Comparison of ENCODE assay signal across 11 cellular contexts in the genomic region with DNA sequence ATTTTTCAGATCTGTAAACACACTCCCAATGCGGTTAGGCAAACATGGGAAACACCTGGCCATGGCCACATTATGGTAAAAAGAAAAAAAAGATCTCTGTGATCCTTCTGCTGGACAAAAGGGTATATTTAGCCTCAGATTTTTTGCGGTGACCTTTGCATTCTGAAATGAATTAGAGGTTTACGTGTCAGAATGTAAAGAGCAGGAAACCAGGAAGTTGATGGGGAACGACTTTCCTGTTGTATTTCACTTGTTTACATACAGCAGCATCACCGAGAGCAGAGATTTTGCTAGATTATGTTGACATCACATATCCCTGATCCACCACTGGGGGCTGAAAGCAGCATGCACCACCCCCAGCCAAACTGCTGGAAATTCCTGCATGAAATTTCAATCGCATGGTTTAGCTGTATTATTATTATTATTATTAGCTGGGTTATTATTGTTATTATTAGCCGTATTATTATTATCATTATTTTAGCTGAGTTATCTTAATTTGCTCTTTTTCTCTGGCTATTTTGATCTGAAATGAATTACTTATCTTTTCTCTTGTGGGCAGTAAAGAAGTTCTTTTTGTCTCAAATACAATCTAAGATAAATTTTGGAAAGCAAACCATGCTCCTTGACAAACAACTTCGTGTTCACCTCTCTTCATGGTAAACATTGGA.
DNase-seq lines count a peak whose midpoint lies in the region; ATAC-seq and TF ChIP-seq lines count a peak whose summit lies in the region.
"Had no signal": no experiment of that assay in that cellular context is flagged by ENCODE, and none has a peak within 500 bp of the region (broad histone marks: within the 10 kb centered on the region; RNA-seq: fewer than 3 reads in every experiment).

No MANE protein-coding gene starts in this region.

- no peaks in the 10 kb centered on the region for H3K27me3 ChIP-seq in SK-N-SH (ENCODE audit: insufficient read depth)

- H3K27ac ChIP-seq in SK-N-SH (ENCODE audit: low read depth in 2 of 2, low read length in 1 of 2), result no peak overlapping the region

- DNase-seq in SK-N-SH, result peak; percentile 54
- peak; percentile 42 for DNase-seq in NCI-H2171 treated with DMSO at 0.1 percent for 48 hours (lab: John Stamatoyannopoulos, UW)
- peak; percentile 3 for DNase-seq in fibroblast of mammary gland (ENCODE audit: low read depth)
- no peak for DNase-seq in type B pancreatic cell (ENCODE audit: extremely low spot score, unreplicated experiment)
- DNase-seq in NCI-H510A treated with DMSO at 0.1 percent for 48 hours (lab: John Stamatoyannopoulos, UW), result no peak
- no peak for DNase-seq in CD1c-positive myeloid dendritic cell (ENCODE audit: extremely low spot score)
- no peak for DNase-seq in NCI-H187 (lab: John Stamatoyannopoulos, UW)
- DNase-seq: C1 segment of cervical spinal cord, foreskin melanocyte, NCI-H2107 had no signal

- H3K4me1 Mint-ChIP-seq in type B pancreatic cell (ENCODE audit: unreplicated experiment), result peaks cover 40% of the 10 kb centered on the region

- POLR2A ChIA-PET in SK-N-SH (lab: Yijun Ruan, JAX), result no interaction called here

- CTCF ChIA-PET in SK-N-SH (lab: Yijun Ruan, JAX), result interaction anchor here (0.6 to 1.4 kb wide), 3 partner anchors 12 to 36 kb away, joined by 3 to 5 read pairs (median 4); no protein-coding TSS in a partner anchor

- WGBS in SK-N-SH (ENCODE audit: low lambda C conversion rate), result 73% methylated on average over 8 of the region's 8 CpGs

- H3F3A ChIP-seq in SK-N-SH (replicated peaks; ENCODE audit: insufficient read depth), result no peaks in the 10 kb centered on the region

- H3K4me1 ChIP-seq in SK-N-SH (ENCODE audit: control insufficient read depth in 1 of 2, insufficient read depth in 2 of 2, low read depth in 1 of 2, low read length in 1 of 2), result no peaks in the 10 kb centered on the region; a peak in 2 of 4 replicates

- ATAC-seq in SK-N-SH treated with all-trans-retinoic acid at 6 μM for 48 hours, result no peak

- TF ChIP-seq CTCF in SK-N-SH (IDR thresholded peaks at IDR 0.05) (0 out of 2 replicates have a peak, but pooled peaks have one; percentile 20), fibroblast of mammary gland (conservative IDR thresholded peaks at IDR 0.05; ENCODE audit: control insufficient read depth, insufficient read depth, low read depth, low read length) (peak; percentile 7), type B pancreatic cell (conservative IDR thresholded peaks at IDR 0.05) (peak; percentile 67)

- no peaks in the 10 kb centered on the region for H3K27me3 Mint-ChIP-seq in type B pancreatic cell

- H3K9me3 ChIP-seq in SK-N-SH, result no peaks in the 10 kb centered on the region

- no peaks in the 10 kb centered on the region for H3K36me3 Mint-ChIP-seq in type B pancreatic cell

- H3K79me2 ChIP-seq in SK-N-SH (ENCODE audit: insufficient read depth), result no peaks in the 10 kb centered on the region

- no peak overlapping the region for H3K4me2 ChIP-seq in SK-N-SH

- no peaks in the 10 kb centered on the region for H3K36me3 ChIP-seq in SK-N-SH (replicated peaks in 1 of 2; ENCODE audit: control insufficient read depth in 1 of 2, insufficient read depth in 2 of 2, low read length in 1 of 2)

- no peaks in the 10 kb centered on the region for H4K20me1 ChIP-seq in SK-N-SH (ENCODE audit: insufficient read depth)

- H3K9ac ChIP-seq in SK-N-SH, result no peak overlapping the region

- H3K9me2 ChIP-seq in SK-N-SH, result no peaks in the 10 kb centered on the region

- no peaks in the 10 kb centered on the region for H3K9me3 Mint-ChIP-seq in type B pancreatic cell

- H3K27ac Mint-ChIP-seq in type B pancreatic cell, result no peak overlapping the region

- TF ChIP-seq RAD21 in SK-N-SH (IDR thresholded peaks at IDR 0.05; ENCODE audit: low read length), result no peak

- H2AFZ ChIP-seq in SK-N-SH (ENCODE audit: low read depth), result no peak overlapping the region

- no peak for TF ChIP-seq EP300 in SK-N-SH (IDR thresholded peaks at IDR 0.05; ENCODE audit: borderline replicate concordance in 1 of 2, low read depth in 1 of 2, low read length in 1 of 2)

- H3K4me3 ChIP-seq in SK-N-SH (ENCODE audit: low read depth in 2 of 2, low read length in 1 of 2), result no peak overlapping the region
- H3K4me3 ChIP-seq in fibroblast of mammary gland (ENCODE audit: control insufficient read depth, low read depth, low read length), result no peak overlapping the region

- H3K4me3 Mint-ChIP-seq in type B pancreatic cell, result no peak overlapping the region

TF ChIP-seq in SK-N-SH, 30 proteins besides CTCF, POLR2A, EP300 and RAD21 (continues in another document):
- TF ChIP-seq FOXJ3 (CRISPR knock-in tag; IDR thresholded peaks at IDR 0.05) (no peak), NRF1 (IDR thresholded peaks at IDR 0.05; ENCODE audit: low read depth, low read length) (no peak), JUND (IDR thresholded peaks at IDR 0.05) (no peak), EZH2phosphoT487 (IDR thresholded peaks at IDR 0.05; ENCODE audit: borderline replicate concordance, low read depth) (no peak), FOXM1 (IDR thresholded peaks at IDR 0.05; ENCODE audit: low read depth) (no peak), NFIC (IDR thresholded peaks at IDR 0.05; ENCODE audit: borderline replicate concordance) (no peak), FOSL2 (IDR thresholded peaks at IDR 0.05; ENCODE audit: borderline replicate concordance, low read depth) (no peak), RXRA (IDR thresholded peaks at IDR 0.05; ENCODE audit: borderline replicate concordance, low read depth) (no peak), GABPA (IDR thresholded peaks at IDR 0.05; ENCODE audit: low read depth) (no peak)
- TF ChIP-seq, protein P1, sequence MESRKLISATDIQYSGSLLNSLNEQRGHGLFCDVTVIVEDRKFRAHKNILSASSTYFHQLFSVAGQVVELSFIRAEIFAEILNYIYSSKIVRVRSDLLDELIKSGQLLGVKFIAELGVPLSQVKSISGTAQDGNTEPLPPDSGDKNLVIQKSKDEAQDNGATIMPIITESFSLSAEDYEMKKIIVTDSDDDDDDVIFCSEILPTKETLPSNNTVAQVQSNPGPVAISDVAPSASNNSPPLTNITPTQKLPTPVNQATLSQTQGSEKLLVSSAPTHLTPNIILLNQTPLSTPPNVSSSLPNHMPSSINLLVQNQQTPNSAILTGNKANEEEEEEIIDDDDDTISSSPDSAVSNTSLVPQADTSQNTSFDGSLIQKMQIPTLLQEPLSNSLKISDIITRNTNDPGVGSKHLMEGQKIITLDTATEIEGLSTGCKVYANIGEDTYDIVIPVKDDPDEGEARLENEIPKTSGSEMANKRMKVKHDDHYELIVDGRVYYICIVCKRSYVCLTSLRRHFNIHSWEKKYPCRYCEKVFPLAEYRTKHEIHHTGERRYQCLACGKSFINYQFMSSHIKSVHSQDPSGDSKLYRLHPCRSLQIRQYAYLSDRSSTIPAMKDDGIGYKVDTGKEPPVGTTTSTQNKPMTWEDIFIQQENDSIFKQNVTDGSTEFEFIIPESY (IDR thresholded peaks at IDR 0.05; ENCODE audit: borderline replicate concordance, low read depth), result no peak
- TF ChIP-seq, protein P2, sequence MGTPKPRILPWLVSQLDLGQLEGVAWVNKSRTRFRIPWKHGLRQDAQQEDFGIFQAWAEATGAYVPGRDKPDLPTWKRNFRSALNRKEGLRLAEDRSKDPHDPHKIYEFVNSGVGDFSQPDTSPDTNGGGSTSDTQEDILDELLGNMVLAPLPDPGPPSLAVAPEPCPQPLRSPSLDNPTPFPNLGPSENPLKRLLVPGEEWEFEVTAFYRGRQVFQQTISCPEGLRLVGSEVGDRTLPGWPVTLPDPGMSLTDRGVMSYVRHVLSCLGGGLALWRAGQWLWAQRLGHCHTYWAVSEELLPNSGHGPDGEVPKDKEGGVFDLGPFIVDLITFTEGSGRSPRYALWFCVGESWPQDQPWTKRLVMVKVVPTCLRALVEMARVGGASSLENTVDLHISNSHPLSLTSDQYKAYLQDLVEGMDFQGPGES (IDR thresholded peaks at IDR 0.05; ENCODE audit: low read depth, low read length), result no peak

TF ChIP-seq in SK-N-SH treated with all-trans-retinoic acid at 6 μM for 48 hours, 23 proteins besides CTCF, POLR2A, EP300 and RAD21 (continues in another document):
- TF ChIP-seq, protein P3, sequence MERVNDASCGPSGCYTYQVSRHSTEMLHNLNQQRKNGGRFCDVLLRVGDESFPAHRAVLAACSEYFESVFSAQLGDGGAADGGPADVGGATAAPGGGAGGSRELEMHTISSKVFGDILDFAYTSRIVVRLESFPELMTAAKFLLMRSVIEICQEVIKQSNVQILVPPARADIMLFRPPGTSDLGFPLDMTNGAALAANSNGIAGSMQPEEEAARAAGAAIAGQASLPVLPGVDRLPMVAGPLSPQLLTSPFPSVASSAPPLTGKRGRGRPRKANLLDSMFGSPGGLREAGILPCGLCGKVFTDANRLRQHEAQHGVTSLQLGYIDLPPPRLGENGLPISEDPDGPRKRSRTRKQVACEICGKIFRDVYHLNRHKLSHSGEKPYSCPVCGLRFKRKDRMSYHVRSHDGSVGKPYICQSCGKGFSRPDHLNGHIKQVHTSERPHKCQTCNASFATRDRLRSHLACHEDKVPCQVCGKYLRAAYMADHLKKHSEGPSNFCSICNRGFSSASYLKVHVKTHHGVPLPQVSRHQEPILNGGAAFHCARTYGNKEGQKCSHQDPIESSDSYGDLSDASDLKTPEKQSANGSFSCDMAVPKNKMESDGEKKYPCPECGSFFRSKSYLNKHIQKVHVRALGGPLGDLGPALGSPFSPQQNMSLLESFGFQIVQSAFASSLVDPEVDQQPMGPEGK (CRISPR knock-in tag; IDR thresholded peaks at IDR 0.05; ENCODE audit: borderline replicate concordance), result no peak
- TF ChIP-seq TCF4 (CRISPR knock-in tag; IDR thresholded peaks at IDR 0.05; ENCODE audit: borderline replicate concordance) (no peak), ZNF565 (CRISPR knock-in tag; conservative IDR thresholded peaks at IDR 0.05; ENCODE audit: low read depth) (no peak), BACH2 (CRISPR knock-in tag; IDR thresholded peaks at IDR 0.05; ENCODE audit: borderline replicate concordance) (no peak), GLIS3 (CRISPR knock-in tag; IDR thresholded peaks at IDR 0.05) (no peak)

Comparison
In these comparisons a context has a peak if more than half of its experiments do, and no peak if none do; other contexts are left out.
1. DNase-seq: peak in SK-N-SH (single experiment), NCI-H2171 treated with DMSO at 0.1 percent for 48 hours (single experiment) and fibroblast of mammary gland (single experiment); none in type B pancreatic cell (single experiment), NCI-H510A treated with DMSO at 0.1 percent for 48 hours (single experiment), CD1c-positive myeloid dendritic cell (single experiment) and NCI-H187 (0 of 2).
2. CTCF ChIP-seq: peak in every context shown above with its lines; median percentile 67 in type B pancreatic cell; 20 in SK-N-SH; 7 in fibroblast of mammary gland.